ENCODE assay signal across 8 cellular contexts in genomic region chr9:113876806-113877236, GRCh38. TPM values are rescaled to one million over a fixed set of nuclear protein-coding genes. Genes with fewer than 3 reads are reported as not detected.
DNase-seq lines count a peak whose midpoint lies in the region; FAIRE-seq and TF ChIP-seq lines count a peak whose summit lies in the region.

No MANE protein-coding gene starts in this region.

- FAIRE-seq in TTC549 (lab: Jason Lieb, UNC) (peak; percentile 69), frontal cortex (lab: Jason Lieb, UNC) (peak; percentile 85)

- H3F3A ChIP-seq in GM23248 (ENCODE audit: insufficient read depth): no peaks in the 10 kb centered on the region

- H3K4me1 ChIP-seq in ACC112 (ENCODE audit: control insufficient read depth, insufficient read depth, low read length, unreplicated experiment) (peaks cover 14% of the 10 kb centered on the region), GM23248 (ENCODE audit: insufficient read depth) (peaks cover 15% of the 10 kb centered on the region; the same call in 1 of the 2 replicates), sigmoid colon (peaks cover 0 to 15% (median 6%) of the 10 kb centered on the region in 4 donors)

- in situ Hi-C loops in GM23248 (cut with MboI): no loop called here

- H3K4me3 ChIP-seq in ACC112 (ENCODE audit: low read depth, low read length) (peak overlapping the region; percentile 85), GM23248 (peak overlapping the region; percentile 78), sigmoid colon (peak overlapping the region; percentile 82 to 99 (median 95))

- no peaks in the 10 kb centered on the region for H3K9me2 ChIP-seq in GM23248 (ENCODE audit: insufficient read depth)

- H3K36me3 ChIP-seq in ACC112 (ENCODE audit: insufficient read depth, low read length) (no peaks in the 10 kb centered on the region), GM23248 (ENCODE audit: low read depth) (no peaks in the 10 kb centered on the region), sigmoid colon (no peaks in the 10 kb centered on the region)

- DNase-seq in GM23248: peak; percentile 72
- no peak for DNase-seq in frontal cortex (ENCODE audit: low spot score in 2 of 2)
- no peak for DNase-seq in sigmoid colon
- DNase-seq in stimulated activated CD4-positive, alpha-beta T cell treated with anti-CD3 and anti-CD28 coated beads, Interleukin-2, amount 100 ng/mL, for 48 hours: no peak
- no peak for DNase-seq in NCI-H146 (lab: John Stamatoyannopoulos, UW)
- DNase-seq in GOT3 (lab: John Stamatoyannopoulos, UW): no peak

- H2AFZ ChIP-seq in ACC112 (ENCODE audit: low read length, unreplicated experiment) (peak overlapping the region; percentile 91), GM23248 (peak overlapping the region; percentile 98)

- TF ChIP-seq POLR2A in sigmoid colon (IDR thresholded peaks at IDR 0.05): no peak

- peak overlapping the region; percentile 97 for H3K9ac ChIP-seq in GM23248

- 1% methylated on average over 8 of the region's 8 CpGs for WGBS in GM23248 (ENCODE audit: low coverage in 1 of 2, low lambda C conversion rate in 2 of 2, missing lambda C conversion rate in 2 of 2), 2 experiments
- WGBS in sigmoid colon, 2 donors: 1% methylated on average over 8 of the region's 8 CpGs

- TF ChIP-seq CTCF in sigmoid colon (IDR thresholded peaks at IDR 0.05): peak in 2 of 4 experiments; percentile 25 to 51

- intact Hi-C loops in sigmoid colon (cut with DNase I): loop anchor here (5.0 kb wide), 1 partner anchor 70 kb away; no protein-coding TSS in a partner anchor

- TF ChIP-seq EP300 in sigmoid colon (IDR thresholded peaks at IDR 0.05): no peak

- H3K4me2 ChIP-seq in GM23248 (ENCODE audit: unreplicated experiment): peak overlapping the region; percentile 85

- H3K9me3 ChIP-seq in GM23248 (ENCODE audit: low read depth) (no peaks in the 10 kb centered on the region), sigmoid colon (no peaks in the 10 kb centered on the region)

- peaks cover 44% of the 10 kb centered on the region for H3K79me2 ChIP-seq in ACC112 (ENCODE audit: control insufficient read depth, insufficient read depth, low read length, unreplicated experiment)
- peaks cover 55% of the 10 kb centered on the region for H3K79me2 ChIP-seq in GM23248 (ENCODE audit: insufficient read depth)

- no peaks in the 10 kb centered on the region for H4K20me1 ChIP-seq in GM23248 (ENCODE audit: insufficient read depth)

- no peaks in the 10 kb centered on the region for H3K27me3 ChIP-seq in ACC112 (ENCODE audit: insufficient read depth, low read length)
- no peaks in the 10 kb centered on the region for H3K27me3 ChIP-seq in GM23248 (replicated peaks; ENCODE audit: insufficient read depth)
- no peaks in the 10 kb centered on the region for H3K27me3 ChIP-seq in sigmoid colon

- peak overlapping the region; percentile 21; the same call in 1 of the 2 replicates for H3K27ac ChIP-seq in ACC112 (ENCODE audit: low read depth, low read length)
- peak overlapping the region; percentile 73 for H3K27ac ChIP-seq in GM23248
- peak overlapping the region; percentile 72 to 81 (median 78) for H3K27ac ChIP-seq in sigmoid colon

RNA-seq across cellular contexts. Expression of gene ZNF618, which starts 0.7 kb away (rescaled TPM):
- 2.3 and 3.9 TPM in 2 replicates for total RNA-seq in GM23248 (2014; rRNA removed; shearing (Covaris generic))
- polyA plus RNA-seq in GM23248 (2016; fragmentation: Nextera tagmentation; extraction: Ambion mirVana) (5.1 and 5.7 TPM in 2 replicates), sigmoid colon (1 to 10 TPM in 2 of 3 donors, under 1 TPM in 1; 0.92 to 2.3 (median 1.2) TPM)
- total RNA-seq in frontal cortex (4.9 TPM), sigmoid colon (1 to 10 TPM; 2.0 to 8.0 (median 2.6) TPM)

Comparison
In these comparisons a context has a peak if more than half of its experiments do, and no peak if none do; other contexts are left out.
1. H3K27ac ChIP-seq: peak in every context shown above with its lines; median percentile 78 in sigmoid colon; 73 in GM23248; 21 in ACC112.